In genomic region chr5:76602094-76602726, GRCh38 we compare ENCODE assay signal across 15 cellular contexts. TPM values are rescaled to one million over a fixed set of nuclear protein-coding genes. Genes with fewer than 3 reads are reported as not detected.
DNase-seq lines count a peak whose midpoint lies in the region; ATAC-seq, FAIRE-seq and TF ChIP-seq lines count a peak whose summit lies in the region.
"Had no signal": no experiment of that assay in that cellular context is flagged by ENCODE, and none has a peak within 500 bp of the region (broad histone marks: within the 10 kb centered on the region; RNA-seq: fewer than 3 reads in every experiment).

No MANE protein-coding gene starts in this region.

- H3K27ac ChIP-seq in body of pancreas = no peak overlapping the region
- H3K27ac ChIP-seq: skin epidermis had no signal

- DNase-seq in D721Med (ENCODE audit: insufficient read length, low spot score) (no peak), LNCaP clone FGC (ENCODE audit: low read depth) (no peak), bronchial epithelial cell (ENCODE audit: low read depth) (peak; percentile 15), lung microvascular endothelial cell (ENCODE audit: low read depth in 2 of 2) (peak; percentile 25 to 59), AG08396 (ENCODE audit: low spot score) (no peak), body of pancreas (no peak), COLO829 (ENCODE audit: low spot score) (no peak)
- DNase-seq: cortex of kidney, left cardiac atrium, NCI-H1048 had no signal

- ATAC-seq in body of pancreas (no peak), HG02885 (IDR thresholded peaks at IDR 0.05; ENCODE audit: poor library complexity, unreplicated experiment) (no peak)

- intact Hi-C loops in body of pancreas (cut with DNase I) = no loop called here

- H3K36me3 ChIP-seq in bronchial epithelial cell (ENCODE audit: control insufficient read depth, insufficient read depth, low read length) (no peaks in the 10 kb centered on the region), body of pancreas (replicated peaks in 1 of 2; ENCODE audit: insufficient read depth in 1 of 2, low read depth in 2 of 2) (no peaks in the 10 kb centered on the region)

- H3K4me3 ChIP-seq in LNCaP clone FGC (ENCODE audit: low read depth, low read length) = no peak overlapping the region
- no peak overlapping the region for H3K4me3 ChIP-seq in bronchial epithelial cell (ENCODE audit: low read depth, low read length)
- H3K4me3 ChIP-seq in body of pancreas = no peak overlapping the region
- H3K4me3 ChIP-seq: skin epidermis had no signal

- H3K4me1 ChIP-seq in body of pancreas = no peaks in the 10 kb centered on the region

- H3K9me3 ChIP-seq in body of pancreas = no peaks in the 10 kb centered on the region

- TF ChIP-seq CTCF in D721Med (IDR thresholded peaks at IDR 0.05; ENCODE audit: insufficient read depth, missing control alignments) (peak; percentile 8), LNCaP clone FGC (IDR thresholded peaks at IDR 0.05; ENCODE audit: control insufficient read depth, extremely low read depth, insufficient read depth) (peak; percentile 20; the same call in 1 of the 2 replicates), bronchial epithelial cell (IDR thresholded peaks at IDR 0.05; ENCODE audit: insufficient read depth, low read length, severe bottlenecking) (peak; percentile 4), body of pancreas (IDR thresholded peaks at IDR 0.05) (no peak)

- WGBS in body of pancreas, 2 donors = 80 to 91% methylated on average over 2 of the region's 2 CpGs

- no peak for TF ChIP-seq POLR2A in body of pancreas (IDR thresholded peaks at IDR 0.05)

- FAIRE-seq in D721Med (lab: Jason Lieb, UNC) (no peak), bronchial epithelial cell (lab: Jason Lieb, UNC) (no peak)

- H3K27me3 ChIP-seq in bronchial epithelial cell (ENCODE audit: control insufficient read depth, insufficient read depth, low read length) = peaks cover 2% of the 10 kb centered on the region
- no peaks in the 10 kb centered on the region for H3K27me3 ChIP-seq in body of pancreas

RNA-seq across cellular contexts. Expression of gene F2RL2, which starts 21.0 kb away (rescaled TPM):
- under 0.01 TPM in 1 of 2 replicates, not detected in the other for total RNA-seq in bronchial epithelial cell
- total RNA-seq in lung microvascular endothelial cell = 0.22 TPM in 1 of 2 replicates, not detected in the other
- under 1 TPM in 1 of 2 donors, not detected in 1; 0.78 TPM for total RNA-seq in body of pancreas
- total RNA-seq: activated CD8-positive, alpha-beta T cell treated with anti-CD3 and anti-CD28 coated beads, Interleukin-2, amount 10 ng/mL, durations not matched to agents 7 days and 5 days; activated naive CD4-positive, alpha-beta T cell treated with anti-CD3 and anti-CD28 coated beads for 36 hours; CD4-positive, CD25-positive, alpha-beta regulatory T cell had no signal

Comparison
In these comparisons a context has a peak if more than half of its experiments do, and no peak if none do; other contexts are left out.
1. DNase-seq: peak in bronchial epithelial cell (single experiment) and lung microvascular endothelial cell (2 of 2); none in D721Med (single experiment), LNCaP clone FGC (single experiment), AG08396 (single experiment), body of pancreas (0 of 4) and COLO829 (single experiment).
2. CTCF ChIP-seq: peak in D721Med (single experiment), LNCaP clone FGC (single experiment) and bronchial epithelial cell (single experiment); none in body of pancreas (0 of 7).